ENCODE assay signal across 8 cellular contexts in genomic region chr14:36068777-36069534, GRCh38.
DNase-seq lines count a peak whose midpoint lies in the region; ATAC-seq and TF ChIP-seq lines count a peak whose summit lies in the region.

No MANE protein-coding gene starts in this region.

- peak overlapping the region; percentile 41 for H3K27ac ChIP-seq in PC-3 (ENCODE audit: low read length)

- 0 out of 2 replicates have a peak overlapping the region, but pooled peaks have one; percentile 7 for H2AFZ ChIP-seq in PC-3 (ENCODE audit: low read length)

- TF ChIP-seq CTCF in AG04449 (IDR thresholded peaks at IDR 0.05; ENCODE audit: insufficient read depth, low read length, missing control alignments): no peak
- no peak for TF ChIP-seq CTCF in PC-3 (conservative IDR thresholded peaks at IDR 0.05; ENCODE audit: low read depth, low read length)

- intact Hi-C loops in PC-3 (cut with micrococcal nuclease): loop anchor here (1.0 to 5.0 kb wide), 3 partner anchors 112 to 242 kb away; partner anchors contain the start of gene BRMS1L

- no peaks in the 10 kb centered on the region for H3K9me2 ChIP-seq in PC-3 (replicated peaks; ENCODE audit: low read length)

- H3K9me3 ChIP-seq in PC-3 (ENCODE audit: low read length): no peaks in the 10 kb centered on the region

- no TSS peak for BruUV-seq in PC-3 (replicated peaks; lab: Mats Ljungman, UMichigan)

- CTCF ChIA-PET in AG04449 (lab: Yijun Ruan, JAX) (interaction anchor here (0.7 to 6.3 kb wide), 28 partner anchors 8 to 1081 kb away, joined by 3 to 143 read pairs (median 8); no protein-coding TSS in a partner anchor), PC-3 (lab: Charles Lee) (interaction anchor here (0.5 to 2.5 kb wide), 8 partner anchors 16 to 630 kb away, joined by 3 to 11 read pairs (median 4); no protein-coding TSS in a partner anchor)

- POLR2A ChIA-PET in AG04449 (lab: Yijun Ruan, JAX): interaction anchor here (1.0 kb wide), 1 partner anchor 251 kb away, joined by 5 read pairs; the partner anchor contains the start of gene MBIP
- POLR2A ChIA-PET in PC-3 (lab: Charles Lee; ENCODE audit: unreplicated experiment): interaction anchor here (0.6 kb wide), 2 partner anchors 73 to 233 kb away, joined by 4 read pairs; no protein-coding TSS in a partner anchor

- no peaks in the 10 kb centered on the region for H3F3A ChIP-seq in PC-3 (ENCODE audit: low read length, unreplicated experiment)

- ATAC-seq in GM21526 (IDR thresholded peaks at IDR 0.05; ENCODE audit: low FRiP score, unreplicated experiment): peak; percentile 6
- ATAC-seq in PC-3: peak; percentile 80
- ATAC-seq in stimulated activated naive CD8-positive, alpha-beta T cell treated with anti-CD3 and anti-CD28 coated beads, Interleukin-15, Interleukin-2, amounts not matched to agents 100 U/mL and 50 U/mL, for 24 hours: no peak

- H3K4me3 ChIP-seq in AG04449 (ENCODE audit: low read depth, low read length) (no peak overlapping the region), PC-3 (ENCODE audit: low read length) (no peak overlapping the region)

- DNase-seq in AG04449 (ENCODE audit: low read depth, low spot score) (peak; percentile 54), PC-3 (peak; percentile 72), glomerular visceral epithelial cell (ENCODE audit: extremely low spot score) (peak; percentile 6), HUDEP-2 (lab: John Stamatoyannopoulos, UW; ENCODE audit: unreplicated experiment in 76 of 76) (no peak), medulla oblongata (ENCODE audit: extremely low spot score) (no peak)
- DNase-seq in stimulated activated CD4-positive, alpha-beta T cell treated with anti-CD3 and anti-CD28 coated beads, Interleukin-2, amount 100 ng/mL, for 48 hours: no peak
- DNase-seq in stimulated activated naive CD8-positive, alpha-beta T cell treated with anti-CD3 and anti-CD28 coated beads, Interleukin-15, Interleukin-2, amounts not matched to agents 100 U/mL and 50 U/mL, for 24 hours: no peak

- peak overlapping the region; percentile 43 for H3K4me2 ChIP-seq in PC-3 (ENCODE audit: low read length)

- peaks cover 28% of the 10 kb centered on the region for H3K27me3 ChIP-seq in PC-3 (ENCODE audit: low read length)

- no peaks in the 10 kb centered on the region for H4K20me1 ChIP-seq in PC-3 (ENCODE audit: low read length)

- H3K36me3 ChIP-seq in PC-3 (ENCODE audit: low read depth, low read length): no peaks in the 10 kb centered on the region

- H3K4me1 ChIP-seq in PC-3 (ENCODE audit: insufficient read depth, low read length): peaks cover 25% of the 10 kb centered on the region

- no peaks in the 10 kb centered on the region for H3K79me2 ChIP-seq in PC-3 (ENCODE audit: low read length)

- H3K9ac ChIP-seq in PC-3 (ENCODE audit: low read length): no peak overlapping the region

Comparison
In these comparisons a context has a peak if more than half of its experiments do, and no peak if none do; other contexts are left out.
1. DNase-seq: peak in AG04449 (single experiment), PC-3 (single experiment) and glomerular visceral epithelial cell (single experiment); none in HUDEP-2 (0 of 76), medulla oblongata (single experiment), stimulated activated CD4-positive, alpha-beta T cell treated with anti-CD3 and anti-CD28 coated beads, Interleukin-2, amount 100 ng/mL, for 48 hours (0 of 2) and stimulated activated naive CD8-positive, alpha-beta T cell treated with anti-CD3 and anti-CD28 coated beads, Interleukin-15, Interleukin-2, amounts not matched to agents 100 U/mL and 50 U/mL, for 24 hours (single experiment).